Comparison of ENCODE assay signal across 22 cellular contexts in genomic region chr11:15821471-15821870, GRCh38.
"Had no signal": no experiment of that assay in that cellular context is flagged by ENCODE, and none has a peak within 500 bp of the region (broad histone marks: within the 10 kb centered on the region; RNA-seq: fewer than 3 reads in every experiment).

No MANE protein-coding gene starts in this region.

- DNase-seq: colonic mucosa; dermis blood vessel endothelial cell; effector memory CD4-positive, alpha-beta T cell; erythroblast; foreskin fibroblast; gastrocnemius medialis; head of caudate nucleus; left cardiac atrium; left lung; mesendoderm; midbrain; naive thymus-derived CD4-positive, alpha-beta T cell; stimulated activated CD4-positive, alpha-beta T cell treated with anti-CD3 and anti-CD28 coated beads, Interleukin-2, amount 100 ng/mL, for 24 hours; stimulated activated CD4-positive, alpha-beta T cell treated with anti-CD3 and anti-CD28 coated beads, Interleukin-4, amount 100 ng/mL, for 24 hours; stimulated activated naive CD4-positive, alpha-beta T cell treated with Interleukin-2 at 50 U/mL for 16 hours; stomach; thyroid gland; trophoblast cell had no signal

- H2AFZ ChIP-seq: neural progenitor cell had no signal

- H3K4me2 ChIP-seq: neural progenitor cell had no signal

- H3K4me3 ChIP-seq: colonic mucosa, gastrocnemius medialis, left lung, neural progenitor cell, prostate gland, right atrium auricular region, stomach, thyroid gland had no signal

- H3K4me1 ChIP-seq: colonic mucosa, neural progenitor cell, prostate gland had no signal

- H3K9ac ChIP-seq: neural progenitor cell had no signal

- H3K36me3 ChIP-seq: colonic mucosa, gastrocnemius medialis, left lung, neural progenitor cell, prostate gland, right atrium auricular region, stomach, thyroid gland had no signal

- FAIRE-seq: endothelial cell of umbilical vein had no signal

- H3K27ac ChIP-seq: colonic mucosa, gastrocnemius medialis, left lung, neural progenitor cell, prostate gland, right atrium auricular region, stomach, thyroid gland had no signal

- H3K27me3 ChIP-seq: colonic mucosa, gastrocnemius medialis, left lung, neural progenitor cell, right atrium auricular region, stomach, thyroid gland had no signal

- H3K9me3 ChIP-seq: colonic mucosa, gastrocnemius medialis, left lung, prostate gland, right atrium auricular region, stomach, thyroid gland had no signal
